ENCODE assay signal across 8 cellular contexts in the genomic region with DNA sequence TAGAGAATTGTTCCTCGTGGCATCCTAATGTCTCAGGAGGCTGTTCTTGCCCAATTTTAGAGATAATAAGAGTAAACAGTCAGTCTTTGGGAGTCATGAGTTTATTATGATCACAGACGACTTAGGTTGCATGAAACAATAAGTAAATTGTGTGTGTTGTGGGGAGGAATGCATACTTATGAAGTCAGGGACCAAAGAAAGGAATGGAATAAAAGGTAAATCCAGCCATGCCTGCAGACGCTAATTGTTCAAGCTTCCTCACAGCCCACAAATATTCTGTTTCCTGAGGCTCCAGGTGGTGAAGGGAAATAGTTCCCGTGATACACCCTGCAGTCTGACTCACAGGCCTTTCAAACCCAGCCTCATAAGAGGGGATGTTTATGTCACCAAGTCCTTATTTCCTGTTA. TPM values are rescaled to one million over a fixed set of nuclear protein-coding genes. Genes with fewer than 3 reads are reported as not detected.
A peak's percentile ranks its signal among the peaks of the same experiment; 100 is the strongest.
DNase-seq lines count a peak whose midpoint lies in the region; ATAC-seq, FAIRE-seq and TF ChIP-seq lines count a peak whose summit lies in the region.

No MANE protein-coding gene starts in this region.

- peak; percentile 36 for DNase-seq in DMS153 treated with DMSO at 0.1 percent for 48 hours (lab: John Stamatoyannopoulos, UW; ENCODE audit: unreplicated experiment)
- DNase-seq in LoVo (ENCODE audit: low spot score) = peak; percentile 87
- DNase-seq in astrocyte (ENCODE audit: low read depth) = peak; percentile 59
- peak; percentile 10 for DNase-seq in HepG2 (ENCODE audit: low spot score)

- H2AFZ ChIP-seq in astrocyte (ENCODE audit: low read depth, low read length) (peak overlapping the region; percentile 95), HepG2 (ENCODE audit: low read length) (peak overlapping the region; percentile 42)

- in situ Hi-C loops in HepG2 (cut with HindIII; ENCODE audit: extremely low pct_ligation_motif_present, low pct_unique_long_range_greater_than_20kb) = no loop called here

- H3K36me3 ChIP-seq in astrocyte (ENCODE audit: insufficient read depth, low read length) (no peaks in the 10 kb centered on the region), HepG2 (replicated peaks in 1 of 2; ENCODE audit: control insufficient read depth in 1 of 2, insufficient read depth in 2 of 2, low read length in 2 of 2) (no peaks in the 10 kb centered on the region)

- H4K20me1 ChIP-seq in astrocyte (ENCODE audit: insufficient read depth, low read length) (no peaks in the 10 kb centered on the region), HepG2 (ENCODE audit: insufficient read depth, low read length) (no peaks in the 10 kb centered on the region)

- TF ChIP-seq EP300 in HepG2 (IDR thresholded peaks at IDR 0.05; ENCODE audit: low read depth in 2 of 2, low read length in 2 of 2) (no peak), HepG2 (CRISPR knock-in tag; IDR thresholded peaks at IDR 0.05; ENCODE audit: borderline replicate concordance) (no peak)

- no TSS peak for BruUV-seq in HepG2 (replicated peaks; lab: Mats Ljungman, UMichigan)

- H3K4me2 ChIP-seq in astrocyte (ENCODE audit: low read length) (peak overlapping the region; percentile 95), HepG2 (ENCODE audit: low read depth, low read length) (peak overlapping the region; percentile 81)

- peaks cover 4% of the 10 kb centered on the region for H3K9me3 Mint-ChIP-seq in astrocyte (ENCODE audit: unreplicated experiment)

- peak; percentile 29; the same call in 1 of the 3 replicates for ATAC-seq in HepG2
- no peak for ATAC-seq in GM18858 (IDR thresholded peaks at IDR 0.05; ENCODE audit: unreplicated experiment)
- no peak for ATAC-seq in GM21576 (IDR thresholded peaks at IDR 0.05; ENCODE audit: unreplicated experiment)
- no peak for ATAC-seq in GM18498 (IDR thresholded peaks at IDR 0.05; ENCODE audit: unreplicated experiment)
- no peak for ATAC-seq in GM18868 (IDR thresholded peaks at IDR 0.05; ENCODE audit: unreplicated experiment)

- peak overlapping the region; percentile 72 for H3K4me3 ChIP-seq in astrocyte (ENCODE audit: insufficient read depth, low read depth, low read length)
- H3K4me3 ChIP-seq in HepG2 (replicated peaks in 1 of 3; ENCODE audit: insufficient read depth in 1 of 3, low read depth in 2 of 3, low read length in 3 of 3) = peak overlapping the region in 1 of 3 experiments; percentile 70; a peak in 2 of 6 replicates

- intact Hi-C loops in HepG2 (cut with micrococcal nuclease; ENCODE audit: unreplicated experiment) = no loop called here

- TF ChIP-seq RAD21 in HepG2 (CRISPR knock-in tag; IDR thresholded peaks at IDR 0.05) = no peak

- CTCF ChIA-PET in HepG2 (lab: Yijun Ruan, JAX; ENCODE audit: low intra/inter-chr PET ratio, low total read pairs) = no interaction called here

- H3K36me3 Mint-ChIP-seq in astrocyte (ENCODE audit: low read depth, unreplicated experiment) = peaks cover under 1% of the 10 kb centered on the region

- no peaks in the 10 kb centered on the region for H3K79me2 ChIP-seq in astrocyte (ENCODE audit: insufficient read depth, low read length)
- H3K79me2 ChIP-seq in HepG2 (ENCODE audit: insufficient read depth, low read length) = no peaks in the 10 kb centered on the region

- H3K27me3 Mint-ChIP-seq in astrocyte (ENCODE audit: low read depth, unreplicated experiment) = peaks cover 6% of the 10 kb centered on the region

- peaks cover 17% of the 10 kb centered on the region for H3K4me1 Mint-ChIP-seq in astrocyte (ENCODE audit: low read depth, unreplicated experiment)

- TF ChIP-seq POLR2A in HepG2 (IDR thresholded peaks at IDR 0.05; ENCODE audit: insufficient read depth in 1 of 2, low read depth in 2 of 2, low read length in 2 of 2) = no peak

- peak overlapping the region; percentile 80 for H3K4me3 Mint-ChIP-seq in astrocyte (ENCODE audit: unreplicated experiment)

- WGBS in HepG2 (ENCODE audit: low lambda C conversion rate) = 0% methylated on average over 4 of the region's 4 CpGs

- H3K9ac ChIP-seq in astrocyte (ENCODE audit: low read length) (peak overlapping the region; percentile 78), HepG2 (ENCODE audit: insufficient read depth, low read depth, low read length) (no peak overlapping the region)

- H3K9me3 ChIP-seq in astrocyte (ENCODE audit: insufficient read depth, low read depth, low read length) = no peaks in the 10 kb centered on the region
- H3K9me3 ChIP-seq in HepG2 (ENCODE audit: low read length) = no peaks in the 10 kb centered on the region

- no peaks in the 10 kb centered on the region for H3K27me3 ChIP-seq in astrocyte (ENCODE audit: insufficient read depth, low read length)
- H3K27me3 ChIP-seq in HepG2 (ENCODE audit: control insufficient read depth in 1 of 2, insufficient read depth in 2 of 2, low read length in 2 of 2) = peaks cover 3 to 33% of the 10 kb centered on the region in 2 experiments; a peak in 3 of 5 replicates

- POLR2A ChIA-PET in HepG2 (lab: Yijun Ruan, JAX) = no interaction called here

- peak overlapping the region; percentile 37 for H3K27ac Mint-ChIP-seq in astrocyte (ENCODE audit: unreplicated experiment)

- H3K4me1 ChIP-seq in astrocyte (ENCODE audit: insufficient read depth, low read length) (peaks cover 14% of the 10 kb centered on the region), HepG2 (ENCODE audit: insufficient read depth, low read length) (peaks cover 16% of the 10 kb centered on the region)

- TF ChIP-seq CTCF in astrocyte (IDR thresholded peaks at IDR 0.05; ENCODE audit: insufficient read depth, low read depth, low read length) (no peak), HepG2 (CRISPR knock-in tag; IDR thresholded peaks at IDR 0.05) (no peak)

- H3K27ac ChIP-seq in astrocyte (ENCODE audit: low read depth, low read length) = peak overlapping the region; percentile 20
- H3K27ac ChIP-seq in HepG2 (ENCODE audit: extremely low read length, insufficient read depth, low read length) = no peak overlapping the region

- FAIRE-seq in astrocyte (lab: Jason Lieb, UNC) (peak; percentile 20), HepG2 (lab: Jason Lieb, UNC) (no peak)

RNA-seq across cellular contexts. Expression of a gene that starts 0.9 kb away (rescaled TPM):
- total RNA-seq in astrocyte = 1.7 and 2.8 TPM in 2 replicates
- not detected in 2 replicates for total RNA-seq in HepG2 (2016; rRNA removed; fragmentation: Illumina TruSeq; extraction: Trizol)
- not detected in 2 replicates for total RNA-seq in HepG2 (2016; cell fraction: cytosol; rRNA removed; fragmentation: Illumina TruSeq; extraction: Trizol; ENCODE audit: low read depth)
- total RNA-seq in HepG2 (2016; cell fraction: insoluble cytoplasmic fraction; rRNA removed; fragmentation: Illumina TruSeq; extraction: Trizol) = not detected in 2 replicates
- total RNA-seq in HepG2 (2016; cell fraction: membrane; rRNA removed; fragmentation: Illumina TruSeq; extraction: Trizol) = 0.17 TPM in 1 of 2 replicates, not detected in the other
- total RNA-seq in HepG2 (2016; cell fraction: nucleus; rRNA removed; fragmentation: Illumina TruSeq; extraction: Trizol) = not detected in 2 replicates
- not detected in 2 replicates for polyA plus RNA-seq in HepG2 (2011; rRNA removed)
- 0.05 TPM in 1 of 2 replicates, not detected in the other for polyA plus RNA-seq in HepG2 (2011; cell fraction: cytosol; rRNA removed)
- not detected in 2 replicates for polyA plus RNA-seq in HepG2 (2011; cell fraction: nucleus; rRNA removed)
- not detected in 2 replicates for polyA plus RNA-seq in HepG2 (2012)
- polyA plus RNA-seq in HepG2 (2016; cell fraction: cytosol; fragmentation: Illumina TruSeq; extraction: Trizol; ENCODE audit: low read depth) = not detected in 2 replicates
- not detected in 2 replicates for polyA plus RNA-seq in HepG2 (2016; cell fraction: insoluble cytoplasmic fraction; fragmentation: Illumina TruSeq; extraction: Trizol; ENCODE audit: low read depth)
- not detected in 2 replicates for polyA plus RNA-seq in HepG2 (2016; cell fraction: membrane; fragmentation: Illumina TruSeq; extraction: Trizol; ENCODE audit: low read depth)
- polyA plus RNA-seq in HepG2 (2016; cell fraction: nucleus; fragmentation: Illumina TruSeq; extraction: Trizol; ENCODE audit: insufficient read depth, low read depth) = not detected in 2 replicates
- polyA minus RNA-seq in HepG2 (2011; rRNA and poly(A)+ RNA removed; ENCODE audit: low replicate concordance) = not detected in 2 replicates
- not detected in 2 replicates for polyA minus RNA-seq in HepG2 (2011; cell fraction: cytosol; rRNA and poly(A)+ RNA removed)
- not detected in 2 replicates for polyA minus RNA-seq in HepG2 (2011; cell fraction: nucleus; rRNA and poly(A)+ RNA removed)

RNA-seq across cellular contexts. Expression of a gene that starts 44.5 kb away (rescaled TPM):
- total RNA-seq in astrocyte (not detected in 2 replicates), HepG2 (2016; rRNA removed; fragmentation: Illumina TruSeq; extraction: Trizol) (not detected in 2 replicates)
- total RNA-seq in HepG2 (2016; cell fraction: cytosol; rRNA removed; fragmentation: Illumina TruSeq; extraction: Trizol; ENCODE audit: low read depth) = not detected in 2 replicates
- total RNA-seq in HepG2 (2016; cell fraction: insoluble cytoplasmic fraction; rRNA removed; fragmentation: Illumina TruSeq; extraction: Trizol) = 0.13 TPM in 1 of 2 replicates, not detected in the other
- 0.22 TPM in 1 of 2 replicates, not detected in the other for total RNA-seq in HepG2 (2016; cell fraction: membrane; rRNA removed; fragmentation: Illumina TruSeq; extraction: Trizol)
- total RNA-seq in HepG2 (2016; cell fraction: nucleus; rRNA removed; fragmentation: Illumina TruSeq; extraction: Trizol) = not detected in 2 replicates
- 0.08 TPM in 1 of 2 replicates, not detected in the other for polyA plus RNA-seq in HepG2 (2011; rRNA removed)
- polyA plus RNA-seq in HepG2 (2011; cell fraction: cytosol; rRNA removed) = not detected in 2 replicates
- polyA plus RNA-seq in HepG2 (2011; cell fraction: nucleus; rRNA removed) = not detected in 2 replicates
- polyA plus RNA-seq in HepG2 (2012) = 0.19 and 0.57 TPM in 2 replicates
- polyA plus RNA-seq in HepG2 (2016; cell fraction: cytosol; fragmentation: Illumina TruSeq; extraction: Trizol; ENCODE audit: low read depth) = not detected in 2 replicates
- not detected in 2 replicates for polyA plus RNA-seq in HepG2 (2016; cell fraction: insoluble cytoplasmic fraction; fragmentation: Illumina TruSeq; extraction: Trizol; ENCODE audit: low read depth)
- polyA plus RNA-seq in HepG2 (2016; cell fraction: membrane; fragmentation: Illumina TruSeq; extraction: Trizol; ENCODE audit: low read depth) = not detected in 2 replicates
- not detected in 2 replicates for polyA plus RNA-seq in HepG2 (2016; cell fraction: nucleus; fragmentation: Illumina TruSeq; extraction: Trizol; ENCODE audit: insufficient read depth, low read depth)
- polyA minus RNA-seq in HepG2 (2011; rRNA and poly(A)+ RNA removed; ENCODE audit: low replicate concordance) = not detected in 2 replicates
- polyA minus RNA-seq in HepG2 (2011; cell fraction: cytosol; rRNA and poly(A)+ RNA removed) = not detected in 2 replicates
- not detected in 2 replicates for polyA minus RNA-seq in HepG2 (2011; cell fraction: nucleus; rRNA and poly(A)+ RNA removed)

RNA-seq across cellular contexts. Expression of a gene that starts 49.4 kb away (rescaled TPM):
- total RNA-seq in astrocyte (1.4 and 1.8 TPM in 2 replicates), HepG2 (2016; rRNA removed; fragmentation: Illumina TruSeq; extraction: Trizol) (1.8 TPM in 2 replicates)
- 0.91 and 1.3 TPM in 2 replicates for total RNA-seq in HepG2 (2016; cell fraction: cytosol; rRNA removed; fragmentation: Illumina TruSeq; extraction: Trizol; ENCODE audit: low read depth)
- 1.4 and 1.6 TPM in 2 replicates for total RNA-seq in HepG2 (2016; cell fraction: insoluble cytoplasmic fraction; rRNA removed; fragmentation: Illumina TruSeq; extraction: Trizol)
- 0.76 and 0.83 TPM in 2 replicates for total RNA-seq in HepG2 (2016; cell fraction: membrane; rRNA removed; fragmentation: Illumina TruSeq; extraction: Trizol)
- 2.5 and 2.8 TPM in 2 replicates for total RNA-seq in HepG2 (2016; cell fraction: nucleus; rRNA removed; fragmentation: Illumina TruSeq; extraction: Trizol)
- polyA plus RNA-seq in HepG2 (2011; rRNA removed) = 0.35 and 0.41 TPM in 2 replicates
- 0.15 and 0.37 TPM in 2 replicates for polyA plus RNA-seq in HepG2 (2011; cell fraction: cytosol; rRNA removed)
- 0.73 and 0.92 TPM in 2 replicates for polyA plus RNA-seq in HepG2 (2011; cell fraction: nucleus; rRNA removed)
- 0.97 and 0.98 TPM in 2 replicates for polyA plus RNA-seq in HepG2 (2012)
- 0.05 TPM in 1 of 2 replicates, not detected in the other for polyA plus RNA-seq in HepG2 (2016; cell fraction: cytosol; fragmentation: Illumina TruSeq; extraction: Trizol; ENCODE audit: low read depth)
- polyA plus RNA-seq in HepG2 (2016; cell fraction: insoluble cytoplasmic fraction; fragmentation: Illumina TruSeq; extraction: Trizol; ENCODE audit: low read depth) = 0.59 and 1.1 TPM in 2 replicates
- 0.03 and 0.07 TPM in 2 replicates for polyA plus RNA-seq in HepG2 (2016; cell fraction: membrane; fragmentation: Illumina TruSeq; extraction: Trizol; ENCODE audit: low read depth)
- polyA plus RNA-seq in HepG2 (2016; cell fraction: nucleus; fragmentation: Illumina TruSeq; extraction: Trizol; ENCODE audit: insufficient read depth, low read depth) = 1.9 and 2.1 TPM in 2 replicates
- polyA minus RNA-seq in HepG2 (2011; rRNA and poly(A)+ RNA removed; ENCODE audit: low replicate concordance) = 0.19 and 0.90 TPM in 2 replicates
- polyA minus RNA-seq in HepG2 (2011; cell fraction: cytosol; rRNA and poly(A)+ RNA removed) = 1.1 and 2.0 TPM in 2 replicates
- 4.9 and 5.3 TPM in 2 replicates for polyA minus RNA-seq in HepG2 (2011; cell fraction: nucleus; rRNA and poly(A)+ RNA removed)

Comparison
In these comparisons a context has a peak if more than half of its experiments do, and no peak if none do; other contexts are left out.
1. DNase-seq: peak in every context shown above with its lines; median percentile 87 in LoVo; 59 in astrocyte; 36 in DMS153 treated with DMSO at 0.1 percent for 48 hours; 10 in HepG2.